1 cellular context compared by ENCODE assay signal in the genomic region with DNA sequence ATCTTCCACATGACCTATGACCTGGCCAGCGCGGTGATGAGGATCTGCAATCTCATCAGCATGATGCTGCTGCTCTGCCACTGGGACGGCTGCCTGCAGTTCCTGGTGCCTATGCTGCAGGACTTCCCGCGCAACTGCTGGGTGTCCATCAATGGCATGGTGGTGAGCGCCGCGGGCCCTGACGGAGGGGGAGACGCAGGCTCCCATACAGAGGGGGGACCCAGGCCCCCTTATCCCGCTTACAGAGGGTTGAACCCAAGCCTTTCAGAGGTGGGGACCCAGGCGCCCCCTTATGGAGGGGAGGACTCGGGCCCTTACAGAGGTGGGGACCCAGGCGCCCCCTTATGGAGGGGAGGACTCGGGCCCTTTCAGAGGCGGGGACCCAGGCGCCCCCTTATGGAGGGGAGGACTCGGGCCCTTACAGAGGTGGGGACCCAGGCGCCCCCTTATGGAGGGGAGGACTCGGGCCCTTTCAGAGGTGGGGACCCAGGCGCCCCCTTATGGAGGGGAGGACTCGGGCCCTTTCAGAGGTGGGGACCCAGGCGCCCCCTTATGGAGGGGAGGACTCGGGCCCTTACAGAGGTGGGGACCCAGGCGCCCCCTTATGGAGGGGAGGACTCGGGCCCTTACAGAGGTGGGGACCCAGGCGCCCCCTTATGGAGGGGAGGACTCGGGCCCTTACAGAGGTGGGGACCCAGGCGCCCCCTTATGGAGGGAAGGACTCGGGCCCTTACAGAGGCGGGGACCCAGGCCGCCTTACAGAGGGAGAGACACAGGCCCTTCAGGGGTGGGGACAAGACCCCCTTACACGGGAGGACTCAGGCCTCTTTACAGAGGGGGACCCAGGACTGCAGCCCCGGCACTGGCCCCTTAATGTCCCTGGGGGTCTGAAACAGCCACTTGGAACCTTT.
A peak's percentile ranks its signal among the peaks of the same experiment; 100 is the strongest.
TF ChIP-seq lines count a peak whose summit lies in the region.

No MANE protein-coding gene starts in this region.

TF ChIP-seq in H1, 55 proteins besides CTCF, POLR2A, EP300 and RAD21:
- peak; percentile 50 for TF ChIP-seq TAF7 (optimal IDR thresholded peaks at IDR 0.05; ENCODE audit: borderline replicate concordance, low read depth, low read length)
